In genomic region chr6:43761666-43762409, GRCh38 we compare ENCODE assay signal across 1 cellular context.
A peak's percentile ranks its signal among the peaks of the same experiment; 100 is the strongest.
TF ChIP-seq lines count a peak whose summit lies in the region.

No MANE protein-coding gene starts in this region.

TF ChIP-seq in Ishikawa, 13 proteins besides CTCF, POLR2A, EP300 and RAD21 (continued from another document):
- TF ChIP-seq TCF12 (IDR thresholded peaks at IDR 0.05; ENCODE audit: low read depth), result peak; percentile 87
